Comparison of ENCODE assay signal across 8 cellular contexts in the genomic region with DNA sequence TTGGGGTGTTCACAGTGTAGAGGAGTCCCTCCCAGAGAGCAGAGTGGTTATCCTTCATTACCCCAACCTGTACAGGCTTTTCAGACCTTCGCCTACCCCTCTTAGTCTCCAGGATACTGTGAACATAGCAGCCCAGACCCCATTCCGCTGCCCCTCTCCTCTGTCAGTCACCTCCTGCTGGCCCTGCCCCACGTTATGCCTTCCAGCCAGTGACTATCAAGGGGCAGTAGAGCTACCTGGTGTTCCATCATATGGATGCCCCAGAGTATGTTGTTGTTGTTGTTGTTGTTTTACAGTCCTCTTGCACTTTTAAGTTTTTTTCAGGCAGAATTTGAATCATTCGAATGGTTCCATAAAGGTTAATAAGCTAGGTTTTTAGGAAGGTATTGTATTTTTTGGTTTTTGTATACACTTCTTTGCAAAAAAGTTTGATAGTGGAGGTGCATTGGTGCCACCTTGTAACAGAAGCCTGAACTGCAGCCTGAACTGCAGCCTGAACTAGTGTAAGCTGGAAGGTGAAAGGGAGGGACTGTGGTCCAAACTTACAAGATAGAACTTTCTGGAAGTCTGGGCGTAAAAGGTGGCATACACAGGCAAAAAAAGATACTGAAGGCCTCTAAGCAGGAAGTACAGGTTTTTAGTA.
A peak's percentile ranks its signal among the peaks of the same experiment; 100 is the strongest.
DNase-seq lines count a peak whose midpoint lies in the region; ATAC-seq, FAIRE-seq and TF ChIP-seq lines count a peak whose summit lies in the region.

No MANE protein-coding gene starts in this region.

- no peaks in the 10 kb centered on the region for H3K79me2 ChIP-seq in GM12878 (ENCODE audit: control insufficient read depth, insufficient read depth, low read length)

- no TSS peak for BruUV-seq in GM12878 (replicated peaks; lab: Mats Ljungman, UMichigan)

- intact Hi-C loops in GM12878 (cut with micrococcal nuclease; ENCODE audit: unreplicated experiment) (no loop called here), mucosa of descending colon (cut with DNase I, micrococcal nuclease) (no loop called here)

- H2AFZ ChIP-seq in GM12878 (ENCODE audit: control insufficient read depth, low read depth, low read length): no peak overlapping the region

- POLR2A ChIA-PET in GM12878 (lab: Charles Lee): no interaction called here

- H3K36me3 ChIP-seq in GM12878 (ENCODE audit: control insufficient read depth in 2 of 2, insufficient read depth in 2 of 2, low read length in 1 of 2) (no peaks in the 10 kb centered on the region), mucosa of descending colon (ENCODE audit: low read depth) (no peaks in the 10 kb centered on the region), gastroesophageal sphincter (peaks cover 0 to 8% of the 10 kb centered on the region in 2 donors)

- SMC1A ChIA-PET in GM12878 (lab: Charles Lee; ENCODE audit: uncharacterized antibody, unreplicated experiment): no interaction called here

- H3K27me3 ChIP-seq in GM12878 (replicated peaks in 1 of 2; ENCODE audit: control insufficient read depth in 2 of 2, insufficient read depth in 2 of 2, low read length in 1 of 2): no peaks in the 10 kb centered on the region
- no peaks in the 10 kb centered on the region for H3K27me3 ChIP-seq in gastroesophageal sphincter

- no peak overlapping the region for H3K4me3 ChIP-seq in GM12878
- H3K4me3 ChIP-seq in mucosa of descending colon: no peak overlapping the region
- H3K4me3 ChIP-seq in gastroesophageal sphincter: no peak overlapping the region

- TF ChIP-seq EP300 in Ishikawa (IDR thresholded peaks at IDR 0.05; ENCODE audit: borderline replicate concordance) (no peak), GM12878 (IDR thresholded peaks at IDR 0.05; ENCODE audit: borderline replicate concordance in 1 of 2, control insufficient read depth in 1 of 2, low read depth in 2 of 2, low read length in 2 of 2) (no peak), gastroesophageal sphincter (IDR thresholded peaks at IDR 0.05) (no peak)

- DNase-seq in SIG-M5 treated with dmso at 0.1 percent for 504 hours (lab: John Stamatoyannopoulos, UW; ENCODE audit: unreplicated experiment) (peak; percentile 2), SIG-M5 (lab: John Stamatoyannopoulos, UW) (no peak), GM12878 (ENCODE audit: low read depth, low spot score) (no peak), mucosa of descending colon (peak in 1 of 3 donors; percentile 22), NCI-H526 treated with DMSO at 0.1 percent for 48 hours (lab: John Stamatoyannopoulos, UW) (no peak)

- TF ChIP-seq CTCF in GM12878 (IDR thresholded peaks at IDR 0.05 in 2 of 3, conservative IDR thresholded peaks at IDR 0.05 in 1 of 3; ENCODE audit: control insufficient read depth in 2 of 3, extremely low read depth in 1 of 3, insufficient read depth in 1 of 3, low read depth in 3 of 3, low read length in 3 of 3) (peak; percentile 46 to 50 (median 49); a peak in 5 of 6 replicates), mucosa of descending colon (IDR thresholded peaks at IDR 0.05) (no peak), gastroesophageal sphincter (IDR thresholded peaks at IDR 0.05) (peak in 2 of 4 experiments; percentile 12 to 40)

- no peak overlapping the region for H3K4me2 ChIP-seq in GM12878 (ENCODE audit: control insufficient read depth, insufficient read depth)

- ATAC-seq in GM12878 (peak; percentile 67; the same call in 2 of the 3 replicates), mucosa of descending colon (peak; percentile 34), HG02970 (IDR thresholded peaks at IDR 0.05; ENCODE audit: low FRiP score, unreplicated experiment) (no peak), gastroesophageal sphincter (no peak)

- H3K9me3 ChIP-seq in GM12878 (replicated peaks; ENCODE audit: control insufficient read depth, insufficient read depth, low read length) (no peaks in the 10 kb centered on the region), mucosa of descending colon (no peaks in the 10 kb centered on the region), gastroesophageal sphincter (no peaks in the 10 kb centered on the region)

- no peak overlapping the region for H3K9ac ChIP-seq in GM12878 (ENCODE audit: control insufficient read depth, insufficient read depth, low read length)

- CTCF ChIA-PET in GM12878 (lab: Yijun Ruan, JAX): interaction anchor here (0.8 to 1.9 kb wide), 6 partner anchors 24 to 342 kb away, joined by 3 to 8 read pairs (median 4); no protein-coding TSS in a partner anchor

- TF ChIP-seq RAD21 in Ishikawa (IDR thresholded peaks at IDR 0.05; ENCODE audit: low read depth) (peak; percentile 37; the same call in 1 of the 2 replicates), GM12878 (IDR thresholded peaks at IDR 0.05; ENCODE audit: insufficient read depth, low read depth, low read length) (peak; percentile 48)

- H4K20me1 ChIP-seq in GM12878 (ENCODE audit: control insufficient read depth, insufficient read depth): no peaks in the 10 kb centered on the region; the same call in 1 of the 2 replicates

- WGBS in GM12878 (ENCODE audit: insufficient coverage, insufficient replicate concordance, low lambda C conversion rate, missing lambda C conversion rate): 54% methylated on average over 5 of the region's 5 CpGs
- WGBS in gastroesophageal sphincter (ENCODE audit: low coverage in 1 of 2), 2 donors: 40 to 69% methylated on average over 4 to 5 of the region's 5 CpGs

- H3K4me1 ChIP-seq in GM12878 (ENCODE audit: control insufficient read depth, insufficient read depth, low read length): no peaks in the 10 kb centered on the region
- H3K4me1 ChIP-seq in mucosa of descending colon (ENCODE audit: low read depth): no peaks in the 10 kb centered on the region
- H3K4me1 ChIP-seq in gastroesophageal sphincter: no peaks in the 10 kb centered on the region

- TF ChIP-seq POLR2A in GM12878 (IDR thresholded peaks at IDR 0.05; ENCODE audit: low read depth, low read length) (no peak), gastroesophageal sphincter (IDR thresholded peaks at IDR 0.05) (no peak)

- RAD21 ChIA-PET in GM12878 (lab: Charles Lee; ENCODE audit: unreplicated experiment): interaction anchor here (0.9 kb wide), 1 partner anchor 237 kb away, joined by 3 read pairs; no protein-coding TSS in a partner anchor

- in situ Hi-C loops in GM12878 (cut with MboI): no loop called here

- no peak for FAIRE-seq in GM12878 (lab: Jason Lieb, UNC)

- H3K27ac ChIP-seq in GM12878 (ENCODE audit: control insufficient read depth, insufficient read depth) (no peak overlapping the region), gastroesophageal sphincter (no peak overlapping the region)

TF ChIP-seq in Ishikawa, 13 proteins besides CTCF, POLR2A, EP300 and RAD21:
- TF ChIP-seq CEBPB (IDR thresholded peaks at IDR 0.05): no peak
- TF ChIP-seq ZBTB7A (IDR thresholded peaks at IDR 0.05; ENCODE audit: low read depth): no peak
- no peak for TF ChIP-seq EGR1 (IDR thresholded peaks at IDR 0.05)
TF ChIP-seq in Ishikawa: peak in this region for 0.

TF ChIP-seq in GM12878, 131 proteins besides CTCF, POLR2A, EP300 and RAD21:
- TF ChIP-seq ZNF207 (IDR thresholded peaks at IDR 0.05; ENCODE audit: borderline replicate concordance): no peak
- peak; percentile 26; the same call in 1 of the 2 replicates for TF ChIP-seq SMC3 (IDR thresholded peaks at IDR 0.05; ENCODE audit: borderline replicate concordance, low read length)
TF ChIP-seq in GM12878: peak in this region for 1.

Comparison
In these comparisons a context has a peak if more than half of its experiments do, and no peak if none do; other contexts are left out.
1. ATAC-seq: peak in GM12878 (single experiment) and mucosa of descending colon (single experiment); none in HG02970 (single experiment) and gastroesophageal sphincter (single experiment).